In genomic region chr1:34978926-34979325, GRCh38 we compare ENCODE assay signal across 24 cellular contexts. TPM values are rescaled to one million over a fixed set of nuclear protein-coding genes. Genes with fewer than 3 reads are reported as not detected.
"Had no signal": no experiment of that assay in that cellular context is flagged by ENCODE, and none has a peak within 500 bp of the region (broad histone marks: within the 10 kb centered on the region; RNA-seq: fewer than 3 reads in every experiment).

No MANE protein-coding gene starts in this region.

- H3K9me3 Mint-ChIP-seq: activated T-helper 1 cell treated with anti-CD3 and anti-CD28 coated beads, Interleukin-12 subunit alpha, Interleukin-12 subunit beta, Interleukin-2, Interleukin-4 antibody, amounts not matched to agents 30 ng/mL and 10 ng/mL and 1 ng/mL, durations not matched to agents 14 hours and 24 hours and 36 hours; endodermal cell had no signal

- H3K4me3 Mint-ChIP-seq: activated naive CD8-positive, alpha-beta T cell treated with anti-CD3 and anti-CD28 coated beads, Interleukin-2, amount 50 U/mL, for 24 hours; activated T-helper 1 cell treated with anti-CD3 and anti-CD28 coated beads, Interleukin-12 subunit alpha, Interleukin-12 subunit beta, Interleukin-2, Interleukin-4 antibody, amounts not matched to agents 30 ng/mL and 10 ng/mL and 1 ng/mL, durations not matched to agents 14 hours and 24 hours and 36 hours; endodermal cell had no signal

- H3K9me3 ChIP-seq: psoas muscle, thoracic aorta, upper lobe of left lung had no signal

- H3K27me3 ChIP-seq: brain microvascular endothelial cell, dorsolateral prefrontal cortex, upper lobe of left lung had no signal

- H3K4me3 ChIP-seq: dorsolateral prefrontal cortex, lung, psoas muscle, thoracic aorta, upper lobe of left lung had no signal

- H3K36me3 ChIP-seq: brain microvascular endothelial cell, thoracic aorta had no signal

- H3K27ac ChIP-seq: brain microvascular endothelial cell, epithelial cell of prostate, foreskin keratinocyte, psoas muscle, thoracic aorta, upper lobe of left lung had no signal

- H3K27ac Mint-ChIP-seq: activated naive CD8-positive, alpha-beta T cell treated with anti-CD3 and anti-CD28 coated beads, Interleukin-2, amount 50 U/mL, for 24 hours; activated T-helper 1 cell treated with anti-CD3 and anti-CD28 coated beads, Interleukin-12 subunit alpha, Interleukin-12 subunit beta, Interleukin-2, Interleukin-4 antibody, amounts not matched to agents 30 ng/mL and 10 ng/mL and 1 ng/mL, durations not matched to agents 14 hours and 24 hours and 36 hours; endodermal cell had no signal

- H3K27me3 Mint-ChIP-seq: activated naive CD8-positive, alpha-beta T cell treated with anti-CD3 and anti-CD28 coated beads, Interleukin-2, amount 50 U/mL, for 24 hours had no signal

- ATAC-seq: activated naive CD8-positive, alpha-beta T cell treated with anti-CD3 and anti-CD28 coated beads, Interleukin-2, amount 50 U/mL, for 24 hours; foreskin keratinocyte; left lobe of liver; psoas muscle; right cardiac atrium had no signal

- DNase-seq: activated CD4-positive, CD25-positive, alpha-beta regulatory T cell; activated naive CD4-positive, alpha-beta T cell; activated naive CD8-positive, alpha-beta T cell treated with anti-CD3 and anti-CD28 coated beads, Interleukin-2, amount 50 U/mL, for 24 hours; aorta; brain microvascular endothelial cell; central memory CD4-positive, alpha-beta T cell; dorsolateral prefrontal cortex; endodermal cell; foreskin keratinocyte; hippocampal formation; islet precursor cell; psoas muscle; right cardiac atrium; small intestine; stimulated activated CD4-positive, alpha-beta T cell treated with anti-CD3 and anti-CD28 coated beads, Interleukin-15, amount 100 ng/mL, for 24 hours; stimulated activated CD4-positive, alpha-beta T cell treated with anti-CD3 and anti-CD28 coated beads, Interleukin-2, amount 100 ng/mL, for 48 hours; T-helper 9 cell; upper lobe of left lung had no signal

RNA-seq across cellular contexts. Expression of gene DLGAP3, which starts 49.5 kb away (rescaled TPM):
- total RNA-seq: fibroblast of lung, foreskin keratinocyte had no signal
